8 cellular contexts compared by ENCODE assay signal in genomic region chr3:194685050-194685722, GRCh38. TPM values are rescaled to one million over a fixed set of nuclear protein-coding genes. Genes with fewer than 3 reads are reported as not detected.
DNase-seq lines count a peak whose midpoint lies in the region; ATAC-seq and TF ChIP-seq lines count a peak whose summit lies in the region.

No MANE protein-coding gene starts in this region.

- H3K9me3 ChIP-seq in MM.1S (replicated peaks; ENCODE audit: insufficient read depth, low read length), result no peaks in the 10 kb centered on the region
- H3K9me3 ChIP-seq in fibroblast of lung (ENCODE audit: control insufficient read depth, insufficient read depth, low read depth, low read length), result no peaks in the 10 kb centered on the region

- H3K4me3 ChIP-seq in MM.1S (ENCODE audit: low read length) (peak overlapping the region; percentile 62), fibroblast of lung (replicated peaks in 1 of 4; ENCODE audit: control extremely low read depth in 1 of 4, insufficient read depth in 1 of 4, low read depth in 3 of 4, low read length in 4 of 4) (peak overlapping the region in 2 of 4 experiments; percentile 53 to 90)

- peaks cover 40 to 77% of the 10 kb centered on the region in 2 donors for H3K4me1 Mint-ChIP-seq in stimulated activated naive B cell treated with anti-CD40 and anti-IgM and Interleukin-4, amounts not matched to agents 10 μg/mL and 1 μg/mL and 100 μg/mL, for 72 hours

- H2AFZ ChIP-seq in MM.1S (ENCODE audit: low read length), result peak overlapping the region; percentile 55; the same call in 1 of the 2 replicates
- H2AFZ ChIP-seq in fibroblast of lung (ENCODE audit: low read length), result peak overlapping the region; percentile 24

- H3K4me2 ChIP-seq in MM.1S (ENCODE audit: low read depth, low read length), result peak overlapping the region; percentile 99
- H3K4me2 ChIP-seq in fibroblast of lung (ENCODE audit: extremely low read depth, insufficient read depth, low read length), result peak overlapping the region; percentile 93

- H3K4me1 ChIP-seq in MM.1S (ENCODE audit: low read length) (peaks cover 29% of the 10 kb centered on the region), fibroblast of lung (ENCODE audit: control insufficient read depth, extremely low read depth, insufficient read depth, low read length) (peaks cover 11% of the 10 kb centered on the region)

- peak overlapping the region; percentile 89 for H3K27ac Mint-ChIP-seq in stimulated activated naive B cell treated with anti-CD40 and anti-IgM and Interleukin-4, amounts not matched to agents 10 μg/mL and 1 μg/mL and 100 μg/mL, for 72 hours

- H3K9me3 Mint-ChIP-seq in stimulated activated naive B cell treated with anti-CD40 and anti-IgM and Interleukin-4, amounts not matched to agents 10 μg/mL and 1 μg/mL and 100 μg/mL, for 72 hours, result no peaks in the 10 kb centered on the region

- H3K36me3 ChIP-seq in MM.1S (replicated peaks; ENCODE audit: insufficient read depth, low read length), result no peaks in the 10 kb centered on the region
- H3K36me3 ChIP-seq in fibroblast of lung (ENCODE audit: control insufficient read depth, insufficient read depth, low read length), result no peaks in the 10 kb centered on the region

- peaks cover 3% of the 10 kb centered on the region; the same call in 1 of the 2 replicates for H3F3A ChIP-seq in MM.1S (ENCODE audit: insufficient read depth, low read length)

- ATAC-seq in activated CD4-positive, CD25-positive, alpha-beta regulatory T cell treated with anti-CD3 and anti-CD28 coated beads, Interleukin-2, amount 50 U/mL, for 24 hours, result peak; percentile 15 to 56
- peak; percentile 15 to 21 for ATAC-seq in stimulated activated naive B cell treated with anti-CD40 and anti-IgM and Interleukin-4, amounts not matched to agents 10 μg/mL and 1 μg/mL and 100 μg/mL, for 72 hours (replicated peaks)
- ATAC-seq in HG03439 (IDR thresholded peaks at IDR 0.05; ENCODE audit: unreplicated experiment) (no peak), GM18858 (IDR thresholded peaks at IDR 0.05; ENCODE audit: unreplicated experiment) (no peak)

- H3K9ac ChIP-seq in MM.1S (ENCODE audit: low read length) (peak overlapping the region; percentile 37; the same call in 1 of the 2 replicates), fibroblast of lung (ENCODE audit: insufficient read depth, low read length) (no peak overlapping the region)

- no peaks in the 10 kb centered on the region for H3K9me2 ChIP-seq in MM.1S (replicated peaks; ENCODE audit: insufficient read depth, low read length)

- no peaks in the 10 kb centered on the region for H3K27me3 Mint-ChIP-seq in stimulated activated naive B cell treated with anti-CD40 and anti-IgM and Interleukin-4, amounts not matched to agents 10 μg/mL and 1 μg/mL and 100 μg/mL, for 72 hours

- H3K79me2 ChIP-seq in MM.1S (ENCODE audit: low read length) (no peaks in the 10 kb centered on the region), fibroblast of lung (ENCODE audit: control insufficient read depth, insufficient read depth, low read length) (peaks cover 7% of the 10 kb centered on the region)

- H3K27ac ChIP-seq in MM.1S (ENCODE audit: low read length) (peak overlapping the region; percentile 13; the same call in 1 of the 2 replicates), fibroblast of lung (ENCODE audit: insufficient read depth, low read length) (no peak overlapping the region)

- TF ChIP-seq CTCF in MM.1S (IDR thresholded peaks at IDR 0.05; ENCODE audit: low read length) (no peak), fibroblast of lung (conservative IDR thresholded peaks at IDR 0.05 in 1 of 2, IDR thresholded peaks at IDR 0.05 in 1 of 2; ENCODE audit: low read depth in 1 of 2, low read length in 2 of 2) (no peak)

- no peaks in the 10 kb centered on the region for H4K20me1 ChIP-seq in MM.1S (ENCODE audit: insufficient read depth, low read length)
- H4K20me1 ChIP-seq in fibroblast of lung (ENCODE audit: control insufficient read depth, extremely low read depth, insufficient read depth, low read length), result no peaks in the 10 kb centered on the region

- H3K36me3 Mint-ChIP-seq in stimulated activated naive B cell treated with anti-CD40 and anti-IgM and Interleukin-4, amounts not matched to agents 10 μg/mL and 1 μg/mL and 100 μg/mL, for 72 hours, result peaks cover 0 to 2% of the 10 kb centered on the region in 2 donors

- peaks cover 10% of the 10 kb centered on the region; the same call in 1 of the 2 replicates for H3K27me3 ChIP-seq in MM.1S (replicated peaks; ENCODE audit: insufficient read depth, low read length)
- H3K27me3 ChIP-seq in fibroblast of lung (ENCODE audit: control insufficient read depth, insufficient read depth, low read length), result no peaks in the 10 kb centered on the region

- H3K4me3 Mint-ChIP-seq in stimulated activated naive B cell treated with anti-CD40 and anti-IgM and Interleukin-4, amounts not matched to agents 10 μg/mL and 1 μg/mL and 100 μg/mL, for 72 hours, result peak overlapping the region; percentile 87 to 95

- no peak for DNase-seq in activated CD4-positive, CD25-positive, alpha-beta regulatory T cell treated with anti-CD3 and anti-CD28 coated beads, Interleukin-2, amount 50 U/mL, for 72 hours
- DNase-seq in MM.1S, result no peak
- no peak for DNase-seq in fibroblast of lung (ENCODE audit: low read depth in 2 of 2)
- no peak for DNase-seq in stimulated activated naive B cell treated with anti-CD40 and anti-IgM and Interleukin-4, amounts not matched to agents 10 μg/mL and 1 μg/mL and 100 μg/mL, for 72 hours
- no peak for DNase-seq in NCI-H82 (lab: John Stamatoyannopoulos, UW)

RNA-seq across cellular contexts. Expression of gene FAM43A, which starts 0.5 kb away (rescaled TPM):
- 7.2 and 8.8 TPM in 2 replicates for total RNA-seq in fibroblast of lung
- polyA plus RNA-seq in fibroblast of lung, result 3.2 and 6.7 TPM in 2 replicates
- 5.0 and 11.2 TPM in 2 replicates for polyA plus RNA-seq in fibroblast of lung (2012)
- polyA minus RNA-seq in fibroblast of lung (ENCODE audit: low replicate concordance), result 0.51 and 1.6 TPM in 2 replicates

RNA-seq across cellular contexts. Expression of gene LSG1, which starts 13.2 kb away (rescaled TPM):
- 34.7 and 35.3 TPM in 2 replicates for total RNA-seq in fibroblast of lung
- polyA plus RNA-seq in fibroblast of lung, result 27.6 and 34.9 TPM in 2 replicates
- 16.4 and 22.6 TPM in 2 replicates for polyA plus RNA-seq in fibroblast of lung (2012)
- polyA minus RNA-seq in fibroblast of lung (ENCODE audit: low replicate concordance), result 22.6 and 55.8 TPM in 2 replicates

RNA-seq across cellular contexts. Expression of gene TMEM44, which starts 52.0 kb away (rescaled TPM):
- 9.2 and 14.9 TPM in 2 replicates for total RNA-seq in fibroblast of lung
- 10.8 and 11.0 TPM in 2 replicates for polyA plus RNA-seq in fibroblast of lung
- polyA plus RNA-seq in fibroblast of lung (2012), result 12.3 and 13.5 TPM in 2 replicates
- 12.5 and 14.9 TPM in 2 replicates for polyA minus RNA-seq in fibroblast of lung (ENCODE audit: low replicate concordance)

Comparison
In these comparisons a context has a peak if more than half of its experiments do, and no peak if none do; other contexts are left out.
1. ATAC-seq: peak in activated CD4-positive, CD25-positive, alpha-beta regulatory T cell treated with anti-CD3 and anti-CD28 coated beads, Interleukin-2, amount 50 U/mL, for 24 hours (2 of 2) and stimulated activated naive B cell treated with anti-CD40 and anti-IgM and Interleukin-4, amounts not matched to agents 10 μg/mL and 1 μg/mL and 100 μg/mL, for 72 hours (2 of 2); none in HG03439 (single experiment) and GM18858 (single experiment).